ENCODE assay signal across 8 cellular contexts in the genomic region with DNA sequence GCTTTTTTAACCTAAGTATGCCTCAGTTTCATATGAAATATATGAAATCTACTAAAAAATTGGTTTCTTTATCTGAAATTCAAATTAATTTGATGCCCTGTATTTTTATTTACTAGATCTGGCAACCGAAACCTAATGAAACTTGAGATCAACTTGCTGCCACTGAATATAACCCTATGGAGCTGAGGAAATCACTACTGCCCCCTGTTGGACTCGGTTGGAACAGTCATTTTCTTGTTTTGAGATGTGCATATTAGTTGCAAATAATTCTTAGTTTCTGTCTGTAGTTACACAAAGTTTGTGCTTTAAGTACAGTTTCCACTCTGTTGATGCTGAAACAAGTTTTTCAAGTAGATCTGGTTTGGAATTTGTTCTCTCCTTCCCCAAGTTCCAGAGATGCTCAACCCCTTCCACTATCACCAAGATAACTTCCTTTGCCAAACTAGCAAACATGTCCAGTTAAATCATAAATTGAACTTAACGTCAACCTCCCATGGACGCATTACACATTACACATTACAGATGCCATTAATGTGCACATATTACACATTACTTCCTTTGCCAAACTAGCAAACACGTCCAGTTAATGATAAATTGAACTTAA. TPM values are rescaled to one million over a fixed set of nuclear protein-coding genes. Genes with fewer than 3 reads are reported as not detected.
DNase-seq lines count a peak whose midpoint lies in the region; ATAC-seq and TF ChIP-seq lines count a peak whose summit lies in the region.

No MANE protein-coding gene starts in this region.

- no peaks in the 10 kb centered on the region for H3K9me3 ChIP-seq in breast epithelium

- ATAC-seq in left lobe of liver = peak; percentile 85
- no peak for ATAC-seq in HG03095 (IDR thresholded peaks at IDR 0.05; ENCODE audit: unreplicated experiment)

- H3K36me3 ChIP-seq in breast epithelium = no peaks in the 10 kb centered on the region

- DNase-seq in NCI-H2171 treated with DMSO at 0.1 percent for 48 hours (lab: John Stamatoyannopoulos, UW) = peak; percentile 44
- DNase-seq in NCI-H2171 (lab: John Stamatoyannopoulos, UW) = no peak
- peak; percentile 62 for DNase-seq in LNCaP clone FGC (ENCODE audit: low read depth)
- DNase-seq in SK-MEL-5 (ENCODE audit: low read depth, low spot score) = peak; percentile 80
- no peak for DNase-seq in breast epithelium (ENCODE audit: low spot score in 2 of 2)
- DNase-seq in left lobe of liver (ENCODE audit: low spot score) = no peak
- peak; percentile 17 for DNase-seq in stimulated activated CD8-positive, alpha-beta memory T cell treated with anti-CD3 and anti-CD28 coated beads, Interleukin-7, amount 100 ng/mL, for 24 hours (ENCODE audit: low read depth)

- no peak for TF ChIP-seq POLR2A in breast epithelium (IDR thresholded peaks at IDR 0.05)

- in situ Hi-C loops in SK-MEL-5 (cut with HindIII; ENCODE audit: low pct_unique_long_range_greater_than_20kb, low sequenced_read_pairs) = no loop called here

- intact Hi-C loops in breast epithelium (cut with DNase I; ENCODE audit: low total_unique reads) = no loop called here

- H3K4me3 ChIP-seq in LNCaP clone FGC (ENCODE audit: low read depth, low read length) (no peak overlapping the region), breast epithelium (no peak overlapping the region)

- H3K4me1 ChIP-seq in breast epithelium = no peaks in the 10 kb centered on the region

- no peaks in the 10 kb centered on the region for H3K27me3 ChIP-seq in breast epithelium

- H3K27ac ChIP-seq in breast epithelium = no peak overlapping the region

- TF ChIP-seq CTCF in LNCaP clone FGC (IDR thresholded peaks at IDR 0.05; ENCODE audit: control insufficient read depth, extremely low read depth, insufficient read depth) (peak; percentile 78), breast epithelium (IDR thresholded peaks at IDR 0.05) (peak in 2 of 3 donors; percentile 40 to 51)

RNA-seq across cellular contexts. Expression of gene EXOC4, which starts 22.2 kb away (rescaled TPM):
- 62.0 and 70.3 TPM in 2 replicates for total RNA-seq in SK-MEL-5 (2014; rRNA removed; shearing (Covaris generic))
- 35.5 and 51.6 TPM in 2 replicates for polyA plus RNA-seq in SK-MEL-5 (2015; cell fraction: cytosol; rRNA removed)
- 25.4 and 30.6 TPM in 2 replicates for polyA plus RNA-seq in SK-MEL-5 (2015; cell fraction: nucleus; rRNA removed)
- total RNA-seq in breast epithelium = 100 to 1,000 TPM in 1 of 3 donors, 10 to 100 TPM in 2; 88.3 to 136 (median 99.6) TPM
- total RNA-seq in left lobe of liver = 23.1 TPM

Comparison
In these comparisons a context has a peak if more than half of its experiments do, and no peak if none do; other contexts are left out.
1. DNase-seq: peak in NCI-H2171 treated with DMSO at 0.1 percent for 48 hours (single experiment), LNCaP clone FGC (single experiment), SK-MEL-5 (single experiment) and stimulated activated CD8-positive, alpha-beta memory T cell treated with anti-CD3 and anti-CD28 coated beads, Interleukin-7, amount 100 ng/mL, for 24 hours (single experiment); none in NCI-H2171 (single experiment), breast epithelium (0 of 2) and left lobe of liver (single experiment).